Comparison of ENCODE assay signal across 17 cellular contexts in the genomic region with DNA sequence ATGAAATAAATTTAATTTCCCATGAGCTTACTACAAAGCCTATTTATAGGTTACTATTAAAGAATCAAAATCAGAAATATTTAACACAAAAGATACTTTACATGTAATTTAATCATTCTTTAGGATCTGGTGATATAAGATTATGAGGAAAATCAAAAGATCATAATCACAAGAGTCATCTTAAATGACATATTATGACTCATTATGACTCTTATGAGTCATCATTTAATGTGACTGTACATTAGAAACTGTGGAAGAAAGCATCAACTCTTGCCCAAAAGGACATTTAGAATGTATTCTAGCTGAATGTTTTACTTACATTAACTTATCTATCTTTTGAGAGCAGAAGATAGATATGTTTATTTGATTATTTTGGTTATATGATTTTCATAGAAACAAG.
DNase-seq lines count a peak whose midpoint lies in the region; ATAC-seq and TF ChIP-seq lines count a peak whose summit lies in the region.
"Had no signal": no experiment of that assay in that cellular context is flagged by ENCODE, and none has a peak within 500 bp of the region (broad histone marks: within the 10 kb centered on the region; RNA-seq: fewer than 3 reads in every experiment).

No MANE protein-coding gene starts in this region.

- DNase-seq in EH (ENCODE audit: low read depth) (peak; percentile 25), IMR-90 (peak; percentile 76), mammary epithelial cell (peak; percentile 54), non-pigmented ciliary epithelial cell (ENCODE audit: low read depth) (peak; percentile 3), posterior cingulate gyrus (no peak), KG1 (lab: John Stamatoyannopoulos, UW) (no peak)
- DNase-seq: activated B cell treated with CpG ODN at 0.5 μM for 24 hours, DMS79, NCI-H187, nucleus accumbens, RPMI8226, stomach, T-helper 1 cell, uterus had no signal

- H3K18ac ChIP-seq in IMR-90 (ENCODE audit: low read depth, low read length) = no peak overlapping the region

- dilution Hi-C loops in IMR-90 (cut with HindIII; ENCODE audit: low sequenced_read_pairs, unreplicated experiment) = no loop called here
- dilution Hi-C loops in mammary epithelial cell (cut with HindIII; ENCODE audit: low sequenced_read_pairs) = no loop called here

- H3K27me3 ChIP-seq in IMR-90 (ENCODE audit: control insufficient read depth, insufficient read depth, low read length) (no peaks in the 10 kb centered on the region), mammary epithelial cell (ENCODE audit: insufficient read depth, low read length) (no peaks in the 10 kb centered on the region)
- H3K27me3 ChIP-seq: stomach, uterus had no signal

- H3K79me1 ChIP-seq in IMR-90 (ENCODE audit: low read depth in 1 of 2, low read length in 2 of 2) = no peaks in the 10 kb centered on the region; a peak in 1 of 4 replicates

- no peak overlapping the region for H2AK5ac ChIP-seq in IMR-90 (ENCODE audit: low read depth, low read length)

- in situ Hi-C loops in IMR-90 (cut with MboI; ENCODE audit: low sequenced_read_pairs) (no loop called here), mammary epithelial cell (cut with MboI; ENCODE audit: low sequenced_read_pairs in 2 of 2) (no loop called here)

- H3K4me2 ChIP-seq in IMR-90 (ENCODE audit: low read depth, low read length) = no peak overlapping the region
- no peak overlapping the region for H3K4me2 ChIP-seq in mammary epithelial cell (ENCODE audit: insufficient read depth, low read depth, low read length)

- no peak overlapping the region for H3K23ac ChIP-seq in IMR-90 (ENCODE audit: low read depth, low read length)

- H3K4me3 ChIP-seq in IMR-90 (ENCODE audit: insufficient read depth, low read depth, low read length) (no peak overlapping the region), mammary epithelial cell (replicated peaks in 1 of 3; ENCODE audit: insufficient read depth in 1 of 3, low read depth in 2 of 3, low read length in 3 of 3) (no peak overlapping the region)
- H3K4me3 ChIP-seq: stomach, uterus had no signal

- TF ChIP-seq POLR2A in IMR-90 (IDR thresholded peaks at IDR 0.05; ENCODE audit: low read depth, low read length) (no peak), GM18505 (IDR thresholded peaks at IDR 0.05; ENCODE audit: borderline replicate concordance, extremely low read depth, insufficient read depth, insufficient read length) (no peak)

- no peak overlapping the region for H2BK20ac ChIP-seq in IMR-90 (ENCODE audit: low read depth, low read length)

- no peak overlapping the region for H3K56ac ChIP-seq in IMR-90 (ENCODE audit: extremely low read depth, insufficient read depth, low read length)

- H3K9ac ChIP-seq in IMR-90 (ENCODE audit: low read depth, low read length) (no peak overlapping the region), mammary epithelial cell (ENCODE audit: insufficient read depth, low read length) (no peak overlapping the region)

- no peak overlapping the region for H2BK15ac ChIP-seq in IMR-90 (ENCODE audit: low read depth, low read length)

- CTCF ChIA-PET in IMR-90 (lab: Yijun Ruan, JAX) = no interaction called here
- CTCF ChIA-PET in mammary epithelial cell (lab: Charles Lee; ENCODE audit: low non-redundant PET) = interaction anchor here (0.6 kb wide), 1 partner anchor 837 kb away, joined by 4 read pairs; no protein-coding TSS in a partner anchor

- H3K4me1 ChIP-seq in IMR-90 (ENCODE audit: control insufficient read depth, insufficient read depth, low read length) = no peaks in the 10 kb centered on the region
- no peaks in the 10 kb centered on the region for H3K4me1 ChIP-seq in mammary epithelial cell (ENCODE audit: insufficient read depth, low read length)
- H3K4me1 ChIP-seq: stomach, uterus had no signal

- no peak overlapping the region for H4K91ac ChIP-seq in IMR-90 (ENCODE audit: insufficient read depth, low read depth, low read length)

- POLR2A ChIA-PET in IMR-90 (lab: Charles Lee; ENCODE audit: unreplicated experiment) = no interaction called here

- no peak overlapping the region for H2AK9ac ChIP-seq in IMR-90 (replicated peaks; ENCODE audit: low read depth, low read length, poor library complexity)

- no peak overlapping the region for H3K4ac ChIP-seq in IMR-90 (ENCODE audit: low read depth, low read length)

- ATAC-seq in IMR-90 (ENCODE audit: low read depth) = no peak
- ATAC-seq in GM18520 (IDR thresholded peaks at IDR 0.05; ENCODE audit: unreplicated experiment) = no peak
- ATAC-seq in GM18505 (IDR thresholded peaks at IDR 0.05; ENCODE audit: unreplicated experiment) = no peak

- H4K8ac ChIP-seq in IMR-90 (ENCODE audit: low read depth in 2 of 2, low read length in 2 of 2) = no peak overlapping the region

- no peaks in the 10 kb centered on the region for H3K79me2 ChIP-seq in mammary epithelial cell (ENCODE audit: insufficient read depth, low read length)

- no peak overlapping the region for H4K5ac ChIP-seq in IMR-90 (ENCODE audit: low read depth, low read length)

- TF ChIP-seq CTCF in IMR-90 (conservative IDR thresholded peaks at IDR 0.05; ENCODE audit: low read depth, low read length) = no peak
- TF ChIP-seq CTCF in mammary epithelial cell (conservative IDR thresholded peaks at IDR 0.05 in 1 of 2, IDR thresholded peaks at IDR 0.05 in 1 of 2; ENCODE audit: extremely low read depth in 1 of 2, insufficient read depth in 1 of 2, low read depth in 1 of 2, low read length in 2 of 2) = no peak

- no peaks in the 10 kb centered on the region for H3K9me1 ChIP-seq in IMR-90 (ENCODE audit: insufficient read depth, low read length)

- H2BK5ac ChIP-seq in IMR-90 (ENCODE audit: low read depth, low read length, poor library complexity, severe bottlenecking) = no peak overlapping the region

- intact Hi-C loops in IMR-90 (cut with micrococcal nuclease) (no loop called here), mammary epithelial cell (cut with micrococcal nuclease) (no loop called here), posterior cingulate gyrus (cut with DNase I) (no loop called here)

- TF ChIP-seq RAD21 in IMR-90 (IDR thresholded peaks at IDR 0.05; ENCODE audit: low read length) = no peak

- H3K36me3 ChIP-seq in IMR-90 (ENCODE audit: control insufficient read depth, insufficient read depth, low read length) = no peaks in the 10 kb centered on the region
- H3K36me3 ChIP-seq in mammary epithelial cell (ENCODE audit: insufficient read depth, low read length) = no peaks in the 10 kb centered on the region
- H3K36me3 ChIP-seq: stomach, uterus had no signal

- no peak overlapping the region for H2BK120ac ChIP-seq in IMR-90 (ENCODE audit: low read depth, low read length)

- H4K20me1 ChIP-seq in IMR-90 (ENCODE audit: insufficient read depth, low read length) (no peaks in the 10 kb centered on the region), mammary epithelial cell (ENCODE audit: insufficient read depth, low read length) (no peaks in the 10 kb centered on the region)

- H3K14ac ChIP-seq in IMR-90 (replicated peaks; ENCODE audit: low read depth, low read length) = no peak overlapping the region

- no TSS peak for BruUV-seq in IMR-90 (replicated peaks; lab: Mats Ljungman, UMichigan)
- no TSS peak for BruUV-seq in mammary epithelial cell (replicated peaks; lab: Mats Ljungman, UMichigan)

- H2AFZ ChIP-seq in IMR-90 (replicated peaks; ENCODE audit: low read length, poor library complexity) = no peak overlapping the region
- no peak overlapping the region for H2AFZ ChIP-seq in mammary epithelial cell (ENCODE audit: low read depth, low read length)

- H3K27ac ChIP-seq in IMR-90 (ENCODE audit: insufficient read depth, low read length) (no peak overlapping the region), mammary epithelial cell (ENCODE audit: insufficient read depth, low read depth, low read length) (no peak overlapping the region)
- H3K27ac ChIP-seq: C4-2B, stomach, uterus had no signal

- H3K9me3 ChIP-seq in IMR-90 (ENCODE audit: control insufficient read depth, insufficient read depth, low read length) (no peaks in the 10 kb centered on the region), mammary epithelial cell (replicated peaks; ENCODE audit: insufficient read depth, low read length) (no peaks in the 10 kb centered on the region)
- H3K9me3 ChIP-seq: stomach, uterus had no signal

TF ChIP-seq in IMR-90, 13 proteins besides CTCF, POLR2A, EP300 and RAD21:
- TF ChIP-seq, protein P1, sequence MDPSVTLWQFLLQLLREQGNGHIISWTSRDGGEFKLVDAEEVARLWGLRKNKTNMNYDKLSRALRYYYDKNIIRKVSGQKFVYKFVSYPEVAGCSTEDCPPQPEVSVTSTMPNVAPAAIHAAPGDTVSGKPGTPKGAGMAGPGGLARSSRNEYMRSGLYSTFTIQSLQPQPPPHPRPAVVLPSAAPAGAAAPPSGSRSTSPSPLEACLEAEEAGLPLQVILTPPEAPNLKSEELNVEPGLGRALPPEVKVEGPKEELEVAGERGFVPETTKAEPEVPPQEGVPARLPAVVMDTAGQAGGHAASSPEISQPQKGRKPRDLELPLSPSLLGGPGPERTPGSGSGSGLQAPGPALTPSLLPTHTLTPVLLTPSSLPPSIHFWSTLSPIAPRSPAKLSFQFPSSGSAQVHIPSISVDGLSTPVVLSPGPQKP (IDR thresholded peaks at IDR 0.05; ENCODE audit: borderline replicate concordance, low read depth, low read length) = no peak
- TF ChIP-seq SMC3 (IDR thresholded peaks at IDR 0.05; ENCODE audit: low read depth, low read length) (no peak), BHLHE40 (IDR thresholded peaks at IDR 0.05; ENCODE audit: low read depth, low read length) (peak; percentile 42; the same call in 1 of the 2 replicates), MAFK (IDR thresholded peaks at IDR 0.05; ENCODE audit: low read depth, low read length) (peak; percentile 16; the same call in 1 of the 2 replicates), MAZ (IDR thresholded peaks at IDR 0.05; ENCODE audit: borderline replicate concordance, low read depth, low read length) (no peak), FOS (IDR thresholded peaks at IDR 0.05; ENCODE audit: low read depth, low read length) (peak; percentile 96), MXI1 (IDR thresholded peaks at IDR 0.05; ENCODE audit: borderline replicate concordance, low read depth, low read length) (no peak), RCOR1 (IDR thresholded peaks at IDR 0.05; ENCODE audit: insufficient replicate concordance, low read length) (no peak)

Comparison
In these comparisons a context has a peak if more than half of its experiments do, and no peak if none do; other contexts are left out.
1. DNase-seq: peak in EH (single experiment), IMR-90 (single experiment), mammary epithelial cell (single experiment) and non-pigmented ciliary epithelial cell (single experiment); none in posterior cingulate gyrus (0 of 10) and KG1 (single experiment).